ENCODE assay signal across 5 cellular contexts in genomic region chr15:86870846-86871245, GRCh38.
"Had no signal": no experiment of that assay in that cellular context is flagged by ENCODE, and none has a peak within 500 bp of the region (broad histone marks: within the 10 kb centered on the region; RNA-seq: fewer than 3 reads in every experiment).

No MANE protein-coding gene starts in this region.

- H3K4me3 Mint-ChIP-seq: IgD-negative memory B cell had no signal

- H3K36me3 Mint-ChIP-seq: IgD-negative memory B cell had no signal

- H3K27ac ChIP-seq: HL-60 had no signal

- H3K4me3 ChIP-seq: K562 had no signal

- H3K27me3 Mint-ChIP-seq: IgD-negative memory B cell had no signal

- DNase-seq: IMR-90 had no signal

- ATAC-seq: HepG2, K562 had no signal
